1 cellular context compared by ENCODE assay signal in genomic region chr12:15633201-15633600, GRCh38.
TF ChIP-seq lines count a peak whose summit lies in the region.

No MANE protein-coding gene starts in this region.

TF ChIP-seq in IMR-90, 13 proteins besides CTCF, POLR2A, EP300 and RAD21:
- TF ChIP-seq FOS (IDR thresholded peaks at IDR 0.05; ENCODE audit: low read depth, low read length), result no peak
- no peak for TF ChIP-seq CHD1 (IDR thresholded peaks at IDR 0.05; ENCODE audit: low read depth, low read length)
- TF ChIP-seq CEBPB (IDR thresholded peaks at IDR 0.05; ENCODE audit: low read depth, low read length), result no peak
- TF ChIP-seq RCOR1 (IDR thresholded peaks at IDR 0.05; ENCODE audit: insufficient replicate concordance, low read length), result no peak
- TF ChIP-seq USF2 (IDR thresholded peaks at IDR 0.05; ENCODE audit: low read depth, low read length), result no peak
- TF ChIP-seq BHLHE40 (IDR thresholded peaks at IDR 0.05; ENCODE audit: low read depth, low read length), result no peak
- TF ChIP-seq SMC3 (IDR thresholded peaks at IDR 0.05; ENCODE audit: low read depth, low read length), result no peak
- TF ChIP-seq MAFK (IDR thresholded peaks at IDR 0.05; ENCODE audit: low read depth, low read length), result no peak
- TF ChIP-seq RFX5 (IDR thresholded peaks at IDR 0.05; ENCODE audit: low read depth, low read length), result no peak
- no peak for TF ChIP-seq NFE2L2 (IDR thresholded peaks at IDR 0.05; ENCODE audit: low read depth, low read length)
- TF ChIP-seq MXI1 (IDR thresholded peaks at IDR 0.05; ENCODE audit: borderline replicate concordance, low read depth, low read length), result no peak
- no peak for TF ChIP-seq ELK1 (IDR thresholded peaks at IDR 0.05; ENCODE audit: borderline replicate concordance, low read depth, low read length)
- no peak for TF ChIP-seq MAZ (IDR thresholded peaks at IDR 0.05; ENCODE audit: borderline replicate concordance, low read depth, low read length)
